18 cellular contexts compared by ENCODE assay signal in genomic region chr3:150806436-150806835, GRCh38. TPM values are rescaled to one million over a fixed set of nuclear protein-coding genes. Genes with fewer than 3 reads are reported as not detected.
DNase-seq lines count a peak whose midpoint lies in the region; ATAC-seq, FAIRE-seq and TF ChIP-seq lines count a peak whose summit lies in the region.
"Had no signal": no experiment of that assay in that cellular context is flagged by ENCODE, and none has a peak within 500 bp of the region (broad histone marks: within the 10 kb centered on the region; RNA-seq: fewer than 3 reads in every experiment).

No MANE protein-coding gene starts in this region.

- H3K9me3 ChIP-seq in HUES6 (ENCODE audit: control insufficient read depth, insufficient read depth, low read depth, low read length): no peaks in the 10 kb centered on the region
- no peaks in the 10 kb centered on the region for H3K9me3 ChIP-seq in H1 (ENCODE audit: insufficient read depth in 2 of 2, low read depth in 1 of 2, low read length in 1 of 2)
- H3K9me3 ChIP-seq in CD8-positive, alpha-beta T cell (ENCODE audit: low read length): no peaks in the 10 kb centered on the region
- H3K9me3 ChIP-seq: A549, MG63, SJSA1 had no signal

- DNase-seq in ELF-1 (ENCODE audit: low read depth, low spot score): peak; percentile 48
- DNase-seq in H1 (ENCODE audit: low read depth in 1 of 2, low spot score in 2 of 2): peak in 1 of 2 experiments; percentile 50
- peak; percentile 33 for DNase-seq in iPS-NIHi7 (ENCODE audit: extremely low spot score)
- no peak for DNase-seq in AG20443 (ENCODE audit: low spot score)
- no peak for DNase-seq in CD8-positive, alpha-beta T cell
- DNase-seq in osteocyte (ENCODE audit: extremely low spot score, unreplicated experiment): no peak
- DNase-seq: IMR-90, Karpas-422, MG63, NCI-H1092, NCI-H1694 treated with DMSO at 0.1 percent for 48 hours, NCI-H446 treated with DMSO at 0.1 percent for 48 hours, NCI-H82 had no signal

- H3K79me2 ChIP-seq in H1 (ENCODE audit: control insufficient read depth in 1 of 2, insufficient read depth in 2 of 2, low read length in 2 of 2): no peaks in the 10 kb centered on the region

- no peak overlapping the region for H3K18ac ChIP-seq in H1 (ENCODE audit: extremely low read depth, low read length)

- peak overlapping the region; percentile 9; the same call in 1 of the 2 replicates for H3K4me3 ChIP-seq in HUES6 (ENCODE audit: low read depth, low read length)
- peak overlapping the region in 1 of 4 experiments; percentile 26; a peak in 1 of 8 replicates for H3K4me3 ChIP-seq in H1 (ENCODE audit: extremely low read depth in 1 of 4, insufficient read depth in 2 of 4, low read depth in 3 of 4, low read length in 4 of 4)
- no peak overlapping the region for H3K4me3 ChIP-seq in CD8-positive, alpha-beta T cell (ENCODE audit: low read depth, low read length)
- H3K4me3 ChIP-seq: A549, MG63, SJSA1 had no signal

- no peak overlapping the region for H4K91ac ChIP-seq in H1 (replicated peaks; ENCODE audit: insufficient read length, low read length)

- no peak overlapping the region; the same call in 1 of the 2 replicates for H2BK5ac ChIP-seq in H1 (ENCODE audit: low read depth, low read length)

- no peaks in the 10 kb centered on the region for H3K4me1 Mint-ChIP-seq in CD8-positive, alpha-beta T cell (ENCODE audit: low read depth)
- H3K4me1 Mint-ChIP-seq in osteocyte (ENCODE audit: unreplicated experiment): no peaks in the 10 kb centered on the region

- no peaks in the 10 kb centered on the region for H3K79me1 ChIP-seq in H1 (ENCODE audit: low read depth, low read length)

- 62% methylated on average over 3 of the region's 3 CpGs; no CpG with 5 or more reads in 1 of the 2 experiments for WGBS in H1 (ENCODE audit: extremely low coverage in 1 of 2, insufficient coverage in 1 of 2, insufficient read length in 1 of 2, insufficient replicate concordance in 2 of 2, low coverage in 1 of 2, low lambda C conversion rate in 2 of 2, missing lambda C conversion rate in 1 of 2), 2 experiments

- no peak for TF ChIP-seq POLR2A in H1 (IDR thresholded peaks at IDR 0.05; ENCODE audit: control extremely low read depth in 1 of 2, low read depth in 2 of 2, low read length in 2 of 2)

- CTCF ChIA-PET in H1 (lab: Charles Lee; ENCODE audit: partially characterized antibody): interaction anchor here (1.4 to 3.3 kb wide), 3 partner anchors 10 to 20 kb away, joined by 3 to 20 read pairs (median 3); no protein-coding TSS in a partner anchor
- CTCF ChIA-PET in CD8-positive, alpha-beta T cell (lab: Charles Lee): interaction anchor here (0.6 to 4.8 kb wide), 2 partner anchors 18 to 119 kb away, joined by 3 to 22 read pairs; no protein-coding TSS in a partner anchor

- H3K4ac ChIP-seq in H1 (replicated peaks; ENCODE audit: insufficient read length, low read depth, low read length): no peak overlapping the region

- no peak for TF ChIP-seq CTCF in H1 (IDR thresholded peaks at IDR 0.05; ENCODE audit: control extremely low read depth in 1 of 3, insufficient read depth in 1 of 3, low read depth in 1 of 3, low read length in 3 of 3)
- TF ChIP-seq CTCF in CD8-positive, alpha-beta T cell (IDR thresholded peaks at IDR 0.05): no peak
- no peak for TF ChIP-seq CTCF in osteocyte (IDR thresholded peaks at IDR 0.05)

- no peak for TF ChIP-seq RAD21 in H1 (IDR thresholded peaks at IDR 0.05 in 1 of 2, conservative IDR thresholded peaks at IDR 0.05 in 1 of 2; ENCODE audit: low read depth in 2 of 2, low read length in 2 of 2)

- H2BK15ac ChIP-seq in H1 (ENCODE audit: low read length): no peak overlapping the region

- no peak for ATAC-seq in CD8-positive, alpha-beta T cell
- ATAC-seq: A549 had no signal

- H3K36me3 Mint-ChIP-seq in CD8-positive, alpha-beta T cell: no peaks in the 10 kb centered on the region
- no peaks in the 10 kb centered on the region for H3K36me3 Mint-ChIP-seq in osteocyte (ENCODE audit: unreplicated experiment)

- no peak overlapping the region for H3K56ac ChIP-seq in H1 (replicated peaks; ENCODE audit: insufficient read length, low read depth, low read length)

- H3K4me3 Mint-ChIP-seq in CD8-positive, alpha-beta T cell: no peak overlapping the region
- H3K4me3 Mint-ChIP-seq in osteocyte (ENCODE audit: unreplicated experiment): no peak overlapping the region

- intact Hi-C loops in CD8-positive, alpha-beta T cell (cut with DNase I, micrococcal nuclease): no loop called here

- H3K27me3 ChIP-seq in HUES6 (ENCODE audit: control insufficient read depth, insufficient read depth, low read length) (no peaks in the 10 kb centered on the region), H1 (replicated peaks in 1 of 4; ENCODE audit: control insufficient read depth in 3 of 4, extremely low read depth in 1 of 4, insufficient read depth in 3 of 4, low read length in 3 of 4) (no peaks in the 10 kb centered on the region; a peak in 1 of 7 replicates)
- no peaks in the 10 kb centered on the region for H3K27me3 ChIP-seq in CD8-positive, alpha-beta T cell (ENCODE audit: insufficient read depth, low read length)

- no peak overlapping the region for H3K23ac ChIP-seq in H1 (ENCODE audit: insufficient read length)

- peak overlapping the region; percentile 81 for H3K27ac ChIP-seq in HUES6 (ENCODE audit: low read depth, low read length)
- H3K27ac ChIP-seq in H1 (ENCODE audit: low read depth, low read length): no peak overlapping the region
- H3K27ac ChIP-seq in CD8-positive, alpha-beta T cell (ENCODE audit: low read depth, low read length): no peak overlapping the region
- H3K27ac ChIP-seq: A549, C4-2B, SJSA1 had no signal

- no peak overlapping the region for H2BK20ac ChIP-seq in H1 (ENCODE audit: low read length)

- H3K27ac Mint-ChIP-seq in CD8-positive, alpha-beta T cell: no peak overlapping the region
- no peak overlapping the region for H3K27ac Mint-ChIP-seq in osteocyte (ENCODE audit: unreplicated experiment)

- H3K9me3 Mint-ChIP-seq in CD8-positive, alpha-beta T cell: no peaks in the 10 kb centered on the region
- H3K9me3 Mint-ChIP-seq in osteocyte (ENCODE audit: unreplicated experiment): no peaks in the 10 kb centered on the region

- no peak overlapping the region for H3K14ac ChIP-seq in H1 (ENCODE audit: insufficient read length)

- H4K20me1 ChIP-seq in H1 (replicated peaks in 1 of 2; ENCODE audit: control insufficient read depth in 1 of 2, insufficient read depth in 2 of 2, low read length in 2 of 2): no peaks in the 10 kb centered on the region

- H3K9ac ChIP-seq in HUES6 (ENCODE audit: low read length) (peak overlapping the region; percentile 25), H1 (replicated peaks in 1 of 4; ENCODE audit: extremely low read depth in 1 of 4, low read depth in 3 of 4, low read length in 3 of 4) (no peak overlapping the region)

- no peaks in the 10 kb centered on the region for H3K36me3 ChIP-seq in HUES6 (ENCODE audit: control insufficient read depth, insufficient read depth, low read length)
- no peaks in the 10 kb centered on the region for H3K36me3 ChIP-seq in H1 (ENCODE audit: control insufficient read depth in 2 of 4, insufficient read depth in 4 of 4, low read length in 3 of 4)
- H3K36me3 ChIP-seq in CD8-positive, alpha-beta T cell (ENCODE audit: insufficient read depth, low read length): no peaks in the 10 kb centered on the region
- H3K36me3 ChIP-seq: MG63, SJSA1 had no signal

- H3K4me2 ChIP-seq in H1 (ENCODE audit: insufficient read depth in 1 of 2, low read depth in 2 of 2, low read length in 2 of 2): peak overlapping the region; percentile 29 to 39; a peak in 3 of 4 replicates
- H3K4me2 ChIP-seq: A549 had no signal

- H3K23me2 ChIP-seq in H1 (ENCODE audit: low read depth, low read length): no peaks in the 10 kb centered on the region

- FAIRE-seq in H1 (lab: Jason Lieb, UNC): peak; percentile 92
- FAIRE-seq: A549, GM19239 had no signal

- H3K27me3 Mint-ChIP-seq in CD8-positive, alpha-beta T cell (ENCODE audit: low read depth): peaks cover 6% of the 10 kb centered on the region
- H3K27me3 Mint-ChIP-seq in osteocyte (ENCODE audit: unreplicated experiment): peaks cover 67% of the 10 kb centered on the region

- no peak overlapping the region for H2BK120ac ChIP-seq in H1 (replicated peaks; ENCODE audit: low read depth, low read length)

- no peak overlapping the region for H4K5ac ChIP-seq in H1 (ENCODE audit: insufficient read length, low read depth, low read length)

- no peak overlapping the region for H2AK5ac ChIP-seq in H1 (ENCODE audit: low read depth, low read length)

- H2AFZ ChIP-seq in H1 (ENCODE audit: low read length): no peak overlapping the region

- POLR2A ChIA-PET in H1 (lab: Charles Lee; ENCODE audit: partially characterized antibody): interaction anchor here (0.6 to 1.2 kb wide), 3 partner anchors 18 to 836 kb away, joined by 3 read pairs; partner anchors contain the start of gene SIAH2
- POLR2A ChIA-PET in CD8-positive, alpha-beta T cell (lab: Charles Lee): no interaction called here

- H3K4me1 ChIP-seq in HUES6 (ENCODE audit: control insufficient read depth, insufficient read depth, low read length) (peaks cover 28% of the 10 kb centered on the region), H1 (replicated peaks in 1 of 4; ENCODE audit: control insufficient read depth in 3 of 4, insufficient read depth in 4 of 4, low read length in 3 of 4) (peaks cover 0 to 17% (median 10%) of the 10 kb centered on the region in 4 experiments; a peak in 4 of 7 replicates)
- H3K4me1 ChIP-seq in CD8-positive, alpha-beta T cell (ENCODE audit: insufficient read depth, low read length): no peaks in the 10 kb centered on the region
- H3K4me1 ChIP-seq: A549, SJSA1 had no signal

- peak in 1 of 2 experiments; percentile 87; a peak in 1 of 3 replicates for TF ChIP-seq EP300 in H1 (IDR thresholded peaks at IDR 0.05; ENCODE audit: borderline replicate concordance in 1 of 2, low read depth in 2 of 2, low read length in 2 of 2)

- H4K8ac ChIP-seq in H1 (ENCODE audit: extremely low read depth, insufficient read depth, low read length): no peak overlapping the region

- H2BK12ac ChIP-seq in H1 (ENCODE audit: low read depth, low read length): no peak overlapping the region; the same call in 1 of the 2 replicates

TF ChIP-seq in H1, 55 proteins besides CTCF, POLR2A, EP300 and RAD21 (continues in another document):
- TF ChIP-seq HDAC2 (IDR thresholded peaks at IDR 0.05; ENCODE audit: borderline replicate concordance in 1 of 2, low read depth in 2 of 2, low read length in 2 of 2): peak in 1 of 2 experiments; percentile 72; a peak in 1 of 4 replicates
- peak; percentile 60; the same call in 1 of the 2 replicates for TF ChIP-seq YY1 (IDR thresholded peaks at IDR 0.05; ENCODE audit: low read depth, low read length)

RNA-seq across cellular contexts. Expression of gene SIAH2, which starts 43.5 kb away (rescaled TPM):
- 21.8 and 23.9 TPM in 2 replicates for total RNA-seq in H1 (2021; fragmentation: NEBNext Ultra II Directional; extraction: Animal tissue kit (Norgen Biotek cat#: 25700))
- polyA plus RNA-seq in H1 (2011; rRNA removed): 34.2 and 56.7 TPM in 2 replicates
- 35.7 TPM for polyA plus RNA-seq in H1 (2011; cell fraction: cytosol; rRNA removed)
- 48.2 TPM for polyA plus RNA-seq in H1 (2011; cell fraction: nucleus; rRNA removed)
- polyA plus RNA-seq in H1 (2012, experiment 1 of 2): 15.1 to 24.0 TPM (median 20.1 TPM) in 4 replicates
- 19.3 TPM for polyA plus RNA-seq in H1 (2012, experiment 2 of 2)
- polyA plus RNA-seq in H1 (2013, experiment 1 of 2): 20.2 TPM
- 19.2 TPM for polyA plus RNA-seq in H1 (2013, experiment 2 of 2)
- 46.4 and 70.7 TPM in 2 replicates for polyA minus RNA-seq in H1 (2011; rRNA and poly(A)+ RNA removed)
- 20.7 TPM for polyA minus RNA-seq in H1 (2011; cell fraction: cytosol; rRNA and poly(A)+ RNA removed)
- 12.0 TPM for polyA minus RNA-seq in H1 (2011; cell fraction: nucleus; rRNA and poly(A)+ RNA removed)
- 10 to 100 TPM; 57.0 to 65.4 TPM for total RNA-seq in CD8-positive, alpha-beta T cell
- total RNA-seq in osteocyte: 26.9 and 27.6 TPM in 2 replicates

Comparison
In these comparisons a context has a peak if more than half of its experiments do, and no peak if none do; other contexts are left out.
1. DNase-seq: peak in ELF-1 (single experiment) and iPS-NIHi7 (single experiment); none in AG20443 (single experiment), CD8-positive, alpha-beta T cell (0 of 7) and osteocyte (single experiment).